ENCODE assay signal across 1 cellular context in genomic region chr4:45453258-45453841, GRCh38.
TF ChIP-seq lines count a peak whose summit lies in the region.

No MANE protein-coding gene starts in this region.

TF ChIP-seq in GM23338, 12 proteins besides CTCF, POLR2A, EP300 and RAD21 (continued from another document):
- TF ChIP-seq ZNF462 (CRISPR knock-in tag; IDR thresholded peaks at IDR 0.05) (no peak), NANOG (IDR thresholded peaks at IDR 0.05; ENCODE audit: borderline replicate concordance) (no peak)
TF ChIP-seq in GM23338: peak in this region for 0.
